ENCODE assay signal across 1 cellular context in the genomic region with DNA sequence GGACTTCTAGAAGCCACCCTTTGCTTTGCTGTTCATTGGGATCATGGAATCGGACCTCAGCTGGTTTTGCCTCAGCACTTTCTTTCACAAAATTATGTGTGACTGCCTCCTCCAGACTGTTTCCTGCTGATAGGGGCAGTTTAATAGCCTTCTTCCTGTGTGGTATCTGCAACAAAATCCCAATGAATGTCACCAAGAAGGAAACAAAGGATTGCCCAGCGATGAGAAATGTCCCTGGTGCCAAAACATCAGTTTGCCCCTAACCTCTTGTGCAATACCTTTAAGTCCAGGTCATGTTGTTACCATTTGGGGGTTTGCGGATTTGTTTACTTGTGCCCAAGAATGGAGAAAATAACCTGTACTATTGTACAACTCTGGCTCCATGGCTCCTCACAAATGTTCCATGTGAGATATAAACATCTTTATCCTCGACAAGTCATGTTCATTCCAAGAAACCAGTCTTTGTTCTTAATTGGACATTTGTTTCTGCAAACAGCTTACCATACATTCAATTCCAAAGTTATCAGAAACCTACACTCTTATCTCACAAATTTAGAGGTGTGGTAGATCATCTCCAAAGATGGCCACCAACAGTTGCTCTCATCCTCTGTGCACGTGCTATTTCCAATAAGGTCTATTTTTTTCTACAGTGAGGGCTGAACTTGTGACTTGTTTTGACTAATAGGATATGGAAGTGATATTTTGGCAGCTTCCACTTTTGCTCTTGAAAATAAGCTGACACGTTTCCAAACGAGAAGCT.
TF ChIP-seq lines count a peak whose summit lies in the region.

No MANE protein-coding gene starts in this region.

TF ChIP-seq in K562, 482 proteins besides CTCF, POLR2A, EP300 and RAD21 (continued from another document and continues in another):
- TF ChIP-seq, protein P1, sequence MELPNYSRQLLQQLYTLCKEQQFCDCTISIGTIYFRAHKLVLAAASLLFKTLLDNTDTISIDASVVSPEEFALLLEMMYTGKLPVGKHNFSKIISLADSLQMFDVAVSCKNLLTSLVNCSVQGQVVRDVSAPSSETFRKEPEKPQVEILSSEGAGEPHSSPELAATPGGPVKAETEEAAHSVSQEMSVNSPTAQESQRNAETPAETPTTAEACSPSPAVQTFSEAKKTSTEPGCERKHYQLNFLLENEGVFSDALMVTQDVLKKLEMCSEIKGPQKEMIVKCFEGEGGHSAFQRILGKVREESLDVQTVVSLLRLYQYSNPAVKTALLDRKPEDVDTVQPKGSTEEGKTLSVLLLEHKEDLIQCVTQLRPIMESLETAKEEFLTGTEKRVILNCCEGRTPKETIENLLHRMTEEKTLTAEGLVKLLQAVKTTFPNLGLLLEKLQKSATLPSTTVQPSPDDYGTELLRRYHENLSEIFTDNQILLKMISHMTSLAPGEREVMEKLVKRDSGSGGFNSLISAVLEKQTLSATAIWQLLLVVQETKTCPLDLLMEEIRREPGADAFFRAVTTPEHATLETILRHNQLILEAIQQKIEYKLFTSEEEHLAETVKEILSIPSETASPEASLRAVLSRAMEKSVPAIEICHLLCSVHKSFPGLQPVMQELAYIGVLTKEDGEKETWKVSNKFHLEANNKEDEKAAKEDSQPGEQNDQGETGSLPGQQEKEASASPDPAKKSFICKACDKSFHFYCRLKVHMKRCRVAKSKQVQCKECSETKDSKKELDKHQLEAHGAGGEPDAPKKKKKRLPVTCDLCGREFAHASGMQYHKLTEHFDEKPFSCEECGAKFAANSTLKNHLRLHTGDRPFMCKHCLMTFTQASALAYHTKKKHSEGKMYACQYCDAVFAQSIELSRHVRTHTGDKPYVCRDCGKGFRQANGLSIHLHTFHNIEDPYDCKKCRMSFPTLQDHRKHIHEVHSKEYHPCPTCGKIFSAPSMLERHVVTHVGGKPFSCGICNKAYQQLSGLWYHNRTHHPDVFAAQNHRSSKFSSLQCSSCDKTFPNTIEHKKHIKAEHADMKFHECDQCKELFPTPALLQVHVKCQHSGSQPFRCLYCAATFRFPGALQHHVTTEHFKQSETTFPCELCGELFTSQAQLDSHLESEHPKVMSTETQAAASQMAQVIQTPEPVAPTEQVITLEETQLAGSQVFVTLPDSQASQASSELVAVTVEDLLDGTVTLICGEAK (IDR thresholded peaks at IDR 0.05): 0 out of 2 replicates have a peak, but pooled peaks have one; percentile 37
- TF ChIP-seq, protein P1 (CRISPR knock-in tag; IDR thresholded peaks at IDR 0.05): no peak
- TF ChIP-seq CBFA2T3 (IDR thresholded peaks at IDR 0.05): peak; percentile 85
- no peak for TF ChIP-seq ELF2 (CRISPR knock-in tag; IDR thresholded peaks at IDR 0.05)
- peak; percentile 99 for TF ChIP-seq ZBTB17 (CRISPR knock-in tag; IDR thresholded peaks at IDR 0.05)
- TF ChIP-seq STAG1 (CRISPR knock-in tag; IDR thresholded peaks at IDR 0.05; ENCODE audit: borderline replicate concordance): no peak
- TF ChIP-seq KLF6 (CRISPR knock-in tag; IDR thresholded peaks at IDR 0.05; ENCODE audit: borderline replicate concordance): no peak
- no peak for TF ChIP-seq RBM15 (IDR thresholded peaks at IDR 0.05; ENCODE audit: insufficient read depth, low read length)
- TF ChIP-seq ZNF3 (CRISPR knock-in tag; IDR thresholded peaks at IDR 0.05): no peak
- no peak for TF ChIP-seq HDAC6 (IDR thresholded peaks at IDR 0.05; ENCODE audit: low read depth, low read length)
- TF ChIP-seq, protein P2, sequence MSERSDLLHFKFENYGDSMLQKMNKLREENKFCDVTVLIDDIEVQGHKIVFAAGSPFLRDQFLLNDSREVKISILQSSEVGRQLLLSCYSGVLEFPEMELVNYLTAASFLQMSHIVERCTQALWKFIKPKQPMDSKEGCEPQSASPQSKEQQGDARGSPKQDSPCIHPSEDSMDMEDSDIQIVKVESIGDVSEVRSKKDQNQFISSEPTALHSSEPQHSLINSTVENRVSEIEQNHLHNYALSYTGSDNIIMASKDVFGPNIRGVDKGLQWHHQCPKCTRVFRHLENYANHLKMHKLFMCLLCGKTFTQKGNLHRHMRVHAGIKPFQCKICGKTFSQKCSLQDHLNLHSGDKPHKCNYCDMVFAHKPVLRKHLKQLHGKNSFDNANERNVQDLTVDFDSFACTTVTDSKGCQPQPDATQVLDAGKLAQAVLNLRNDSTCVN (CRISPR knock-in tag; IDR thresholded peaks at IDR 0.05): no peak
- TF ChIP-seq KDM5B (IDR thresholded peaks at IDR 0.05; ENCODE audit: insufficient replicate concordance, low read depth, low read length): no peak
- TF ChIP-seq, protein P3, sequence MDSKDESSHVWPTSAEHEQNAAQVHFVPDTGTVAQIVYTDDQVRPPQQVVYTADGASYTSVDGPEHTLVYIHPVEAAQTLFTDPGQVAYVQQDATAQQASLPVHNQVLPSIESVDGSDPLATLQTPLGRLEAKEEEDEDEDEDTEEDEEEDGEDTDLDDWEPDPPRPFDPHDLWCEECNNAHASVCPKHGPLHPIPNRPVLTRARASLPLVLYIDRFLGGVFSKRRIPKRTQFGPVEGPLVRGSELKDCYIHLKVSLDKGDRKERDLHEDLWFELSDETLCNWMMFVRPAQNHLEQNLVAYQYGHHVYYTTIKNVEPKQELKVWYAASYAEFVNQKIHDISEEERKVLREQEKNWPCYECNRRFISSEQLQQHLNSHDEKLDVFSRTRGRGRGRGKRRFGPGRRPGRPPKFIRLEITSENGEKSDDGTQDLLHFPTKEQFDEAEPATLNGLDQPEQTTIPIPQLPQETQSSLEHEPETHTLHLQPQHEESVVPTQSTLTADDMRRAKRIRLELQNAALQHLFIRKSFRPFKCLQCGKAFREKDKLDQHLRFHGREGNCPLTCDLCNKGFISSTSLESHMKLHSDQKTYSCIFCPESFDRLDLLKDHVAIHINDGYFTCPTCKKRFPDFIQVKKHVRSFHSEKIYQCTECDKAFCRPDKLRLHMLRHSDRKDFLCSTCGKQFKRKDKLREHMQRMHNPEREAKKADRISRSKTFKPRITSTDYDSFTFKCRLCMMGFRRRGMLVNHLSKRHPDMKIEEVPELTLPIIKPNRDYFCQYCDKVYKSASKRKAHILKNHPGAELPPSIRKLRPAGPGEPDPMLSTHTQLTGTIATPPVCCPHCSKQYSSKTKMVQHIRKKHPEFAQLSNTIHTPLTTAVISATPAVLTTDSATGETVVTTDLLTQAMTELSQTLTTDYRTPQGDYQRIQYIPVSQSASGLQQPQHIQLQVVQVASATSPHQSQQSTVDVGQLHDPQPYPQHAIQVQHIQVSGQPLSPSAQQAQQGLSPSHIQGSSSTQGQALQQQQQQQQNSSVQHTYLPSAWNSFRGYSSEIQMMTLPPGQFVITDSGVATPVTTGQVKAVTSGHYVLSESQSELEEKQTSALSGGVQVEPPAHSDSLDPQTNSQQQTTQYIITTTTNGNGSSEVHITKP (IDR thresholded peaks at IDR 0.05; ENCODE audit: partially characterized antibody): no peak
- no peak for TF ChIP-seq ILF3 (IDR thresholded peaks at IDR 0.05; ENCODE audit: borderline replicate concordance)
- peak in 1 of 2 experiments; percentile 69; a peak in 3 of 4 replicates for TF ChIP-seq TRIM24 (IDR thresholded peaks at IDR 0.05)
- TF ChIP-seq, protein P4, sequence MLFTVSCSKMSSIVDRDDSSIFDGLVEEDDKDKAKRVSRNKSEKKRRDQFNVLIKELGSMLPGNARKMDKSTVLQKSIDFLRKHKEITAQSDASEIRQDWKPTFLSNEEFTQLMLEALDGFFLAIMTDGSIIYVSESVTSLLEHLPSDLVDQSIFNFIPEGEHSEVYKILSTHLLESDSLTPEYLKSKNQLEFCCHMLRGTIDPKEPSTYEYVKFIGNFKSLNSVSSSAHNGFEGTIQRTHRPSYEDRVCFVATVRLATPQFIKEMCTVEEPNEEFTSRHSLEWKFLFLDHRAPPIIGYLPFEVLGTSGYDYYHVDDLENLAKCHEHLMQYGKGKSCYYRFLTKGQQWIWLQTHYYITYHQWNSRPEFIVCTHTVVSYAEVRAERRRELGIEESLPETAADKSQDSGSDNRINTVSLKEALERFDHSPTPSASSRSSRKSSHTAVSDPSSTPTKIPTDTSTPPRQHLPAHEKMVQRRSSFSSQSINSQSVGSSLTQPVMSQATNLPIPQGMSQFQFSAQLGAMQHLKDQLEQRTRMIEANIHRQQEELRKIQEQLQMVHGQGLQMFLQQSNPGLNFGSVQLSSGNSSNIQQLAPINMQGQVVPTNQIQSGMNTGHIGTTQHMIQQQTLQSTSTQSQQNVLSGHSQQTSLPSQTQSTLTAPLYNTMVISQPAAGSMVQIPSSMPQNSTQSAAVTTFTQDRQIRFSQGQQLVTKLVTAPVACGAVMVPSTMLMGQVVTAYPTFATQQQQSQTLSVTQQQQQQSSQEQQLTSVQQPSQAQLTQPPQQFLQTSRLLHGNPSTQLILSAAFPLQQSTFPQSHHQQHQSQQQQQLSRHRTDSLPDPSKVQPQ (CRISPR knock-in tag; IDR thresholded peaks at IDR 0.05; ENCODE audit: borderline replicate concordance): no peak
- no peak for TF ChIP-seq PCBP2 (IDR thresholded peaks at IDR 0.05; ENCODE audit: low read depth, low read length, poor library complexity, severe bottlenecking)
- no peak for TF ChIP-seq TARDBP (IDR thresholded peaks at IDR 0.05)
- TF ChIP-seq, protein P5, sequence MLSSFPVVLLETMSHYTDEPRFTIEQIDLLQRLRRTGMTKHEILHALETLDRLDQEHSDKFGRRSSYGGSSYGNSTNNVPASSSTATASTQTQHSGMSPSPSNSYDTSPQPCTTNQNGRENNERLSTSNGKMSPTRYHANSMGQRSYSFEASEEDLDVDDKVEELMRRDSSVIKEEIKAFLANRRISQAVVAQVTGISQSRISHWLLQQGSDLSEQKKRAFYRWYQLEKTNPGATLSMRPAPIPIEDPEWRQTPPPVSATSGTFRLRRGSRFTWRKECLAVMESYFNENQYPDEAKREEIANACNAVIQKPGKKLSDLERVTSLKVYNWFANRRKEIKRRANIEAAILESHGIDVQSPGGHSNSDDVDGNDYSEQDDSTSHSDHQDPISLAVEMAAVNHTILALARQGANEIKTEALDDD (IDR thresholded peaks at IDR 0.05): peak; percentile 30; the same call in 1 of the 2 replicates
- no peak for TF ChIP-seq NFIX (CRISPR knock-in tag; IDR thresholded peaks at IDR 0.05; ENCODE audit: low read depth)
- TF ChIP-seq TCF3 (CRISPR knock-in tag; IDR thresholded peaks at IDR 0.05): peak; percentile 86
- TF ChIP-seq, protein P6, sequence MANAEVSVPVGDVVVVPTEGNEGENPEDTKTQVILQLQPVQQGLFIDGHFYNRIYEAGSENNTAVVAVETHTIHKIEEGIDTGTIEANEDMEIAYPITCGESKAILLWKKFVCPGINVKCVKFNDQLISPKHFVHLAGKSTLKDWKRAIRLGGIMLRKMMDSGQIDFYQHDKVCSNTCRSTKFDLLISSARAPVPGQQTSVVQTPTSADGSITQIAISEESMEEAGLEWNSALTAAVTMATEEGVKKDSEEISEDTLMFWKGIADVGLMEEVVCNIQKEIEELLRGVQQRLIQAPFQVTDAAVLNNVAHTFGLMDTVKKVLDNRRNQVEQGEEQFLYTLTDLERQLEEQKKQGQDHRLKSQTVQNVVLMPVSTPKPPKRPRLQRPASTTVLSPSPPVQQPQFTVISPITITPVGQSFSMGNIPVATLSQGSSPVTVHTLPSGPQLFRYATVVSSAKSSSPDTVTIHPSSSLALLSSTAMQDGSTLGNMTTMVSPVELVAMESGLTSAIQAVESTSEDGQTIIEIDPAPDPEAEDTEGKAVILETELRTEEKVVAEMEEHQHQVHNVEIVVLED (CRISPR knock-in tag; IDR thresholded peaks at IDR 0.05): 0 out of 2 replicates have a peak, but pooled peaks have one; percentile 29
- 0 out of 2 replicates have a peak, but pooled peaks have one; percentile 38 for TF ChIP-seq ZNF41 (CRISPR knock-in tag; conservative IDR thresholded peaks at IDR 0.05)
- TF ChIP-seq, protein P7, sequence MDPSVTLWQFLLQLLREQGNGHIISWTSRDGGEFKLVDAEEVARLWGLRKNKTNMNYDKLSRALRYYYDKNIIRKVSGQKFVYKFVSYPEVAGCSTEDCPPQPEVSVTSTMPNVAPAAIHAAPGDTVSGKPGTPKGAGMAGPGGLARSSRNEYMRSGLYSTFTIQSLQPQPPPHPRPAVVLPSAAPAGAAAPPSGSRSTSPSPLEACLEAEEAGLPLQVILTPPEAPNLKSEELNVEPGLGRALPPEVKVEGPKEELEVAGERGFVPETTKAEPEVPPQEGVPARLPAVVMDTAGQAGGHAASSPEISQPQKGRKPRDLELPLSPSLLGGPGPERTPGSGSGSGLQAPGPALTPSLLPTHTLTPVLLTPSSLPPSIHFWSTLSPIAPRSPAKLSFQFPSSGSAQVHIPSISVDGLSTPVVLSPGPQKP (CRISPR knock-in tag; IDR thresholded peaks at IDR 0.05): no peak
- no peak for TF ChIP-seq ZFPM2 (CRISPR knock-in tag; IDR thresholded peaks at IDR 0.05)
